ENCODE assay signal across 9 cellular contexts in genomic region chr3:5226783-5227182, GRCh38. TPM values are rescaled to one million over a fixed set of nuclear protein-coding genes. Genes with fewer than 3 reads are reported as not detected.
A peak's percentile ranks its signal among the peaks of the same experiment; 100 is the strongest.
DNase-seq lines count a peak whose midpoint lies in the region; ATAC-seq and TF ChIP-seq lines count a peak whose summit lies in the region.
"Had no signal": no experiment of that assay in that cellular context is flagged by ENCODE, and none has a peak within 500 bp of the region (broad histone marks: within the 10 kb centered on the region; RNA-seq: fewer than 3 reads in every experiment).

No MANE protein-coding gene starts in this region.

- H3K4me1 ChIP-seq in Panc1 (ENCODE audit: control insufficient read depth, insufficient read depth, low read length) (no peaks in the 10 kb centered on the region), vagina (no peaks in the 10 kb centered on the region)

- CTCF ChIA-PET in Panc1 (lab: Charles Lee): interaction anchor here (0.6 kb wide), 1 partner anchor 16 kb away, joined by 3 read pairs; no protein-coding TSS in a partner anchor

- peak; percentile 11 for TF ChIP-seq CTCF in GM20000 (IDR thresholded peaks at IDR 0.05; ENCODE audit: extremely low read depth, missing control alignments)
- peak; percentile 50 for TF ChIP-seq CTCF in Panc1 (IDR thresholded peaks at IDR 0.05)
- TF ChIP-seq CTCF in vagina (IDR thresholded peaks at IDR 0.05): no peak

- H3K9me3 ChIP-seq in Panc1 (ENCODE audit: control insufficient read depth, insufficient read depth, low read depth, low read length) (no peaks in the 10 kb centered on the region), vagina (no peaks in the 10 kb centered on the region)

- no peak for TF ChIP-seq POLR2A in vagina (IDR thresholded peaks at IDR 0.05)

- H3K36me3 ChIP-seq in Panc1 (ENCODE audit: control insufficient read depth, insufficient read depth, low read length) (no peaks in the 10 kb centered on the region), vagina (no peaks in the 10 kb centered on the region)

- POLR2A ChIA-PET in Panc1 (lab: Charles Lee): no interaction called here

- DNase-seq in AG20443 (ENCODE audit: low spot score): peak; percentile 55
- peak; percentile 42 for DNase-seq in GM20000 (ENCODE audit: low spot score)
- DNase-seq in Panc1 (ENCODE audit: low read depth, low spot score): no peak
- peak; percentile 8 for DNase-seq in globus pallidus (ENCODE audit: low spot score)
- no peak for DNase-seq in NCI-H2196 (lab: John Stamatoyannopoulos, UW; ENCODE audit: unreplicated experiment)
- no peak for DNase-seq in epidermal melanocyte (ENCODE audit: insufficient read length, low spot score)
- no peak for DNase-seq in SHP77 treated with DMSO at 0.1 percent for 48 hours (lab: John Stamatoyannopoulos, UW)
- DNase-seq in vagina (ENCODE audit: extremely low spot score in 2 of 2): no peak

- no peak overlapping the region for H3K27ac ChIP-seq in Panc1 (ENCODE audit: low read length)
- no peak overlapping the region for H3K27ac ChIP-seq in vagina
- H3K27ac ChIP-seq: epithelial cell of prostate had no signal

- BruUV-seq in Panc1 (replicated peaks; lab: Mats Ljungman, UMichigan): no TSS peak

- H3K27me3 ChIP-seq in Panc1 (ENCODE audit: control insufficient read depth, insufficient read depth, low read length): no peaks in the 10 kb centered on the region
- H3K27me3 ChIP-seq in vagina: no peaks in the 10 kb centered on the region

- H3K4me3 ChIP-seq in Panc1 (ENCODE audit: low read depth in 2 of 2, low read length in 2 of 2) (no peak overlapping the region), vagina (no peak overlapping the region)

- in situ Hi-C loops in Panc1 (cut with HindIII; ENCODE audit: low pct_unique_long_range_greater_than_20kb, low sequenced_read_pairs): no loop called here

- intact Hi-C loops in Panc1 (cut with micrococcal nuclease; ENCODE audit: unreplicated experiment) (no loop called here), vagina (cut with DNase I) (no loop called here)

- no peak for ATAC-seq in Panc1

RNA-seq across cellular contexts. Expression of gene EDEM1, which starts 39.3 kb away (rescaled TPM):
- total RNA-seq in Panc1 (2021; ENCODE audit: unreplicated experiment): 44.6 TPM
- 14.6 TPM for polyA plus RNA-seq in Panc1 (2012; ENCODE audit: insufficient read length)
- 30.9 TPM for total RNA-seq in vagina

Comparison
In these comparisons a context has a peak if more than half of its experiments do, and no peak if none do; other contexts are left out.
1. DNase-seq: peak in AG20443 (single experiment), GM20000 (single experiment) and globus pallidus (single experiment); none in Panc1 (single experiment), NCI-H2196 (single experiment), epidermal melanocyte (single experiment), SHP77 treated with DMSO at 0.1 percent for 48 hours (single experiment) and vagina (0 of 2).
2. CTCF ChIP-seq: peak in GM20000 (single experiment) and Panc1 (single experiment); none in vagina (0 of 3).